Comparison of ENCODE assay signal across 13 cellular contexts in the genomic region with DNA sequence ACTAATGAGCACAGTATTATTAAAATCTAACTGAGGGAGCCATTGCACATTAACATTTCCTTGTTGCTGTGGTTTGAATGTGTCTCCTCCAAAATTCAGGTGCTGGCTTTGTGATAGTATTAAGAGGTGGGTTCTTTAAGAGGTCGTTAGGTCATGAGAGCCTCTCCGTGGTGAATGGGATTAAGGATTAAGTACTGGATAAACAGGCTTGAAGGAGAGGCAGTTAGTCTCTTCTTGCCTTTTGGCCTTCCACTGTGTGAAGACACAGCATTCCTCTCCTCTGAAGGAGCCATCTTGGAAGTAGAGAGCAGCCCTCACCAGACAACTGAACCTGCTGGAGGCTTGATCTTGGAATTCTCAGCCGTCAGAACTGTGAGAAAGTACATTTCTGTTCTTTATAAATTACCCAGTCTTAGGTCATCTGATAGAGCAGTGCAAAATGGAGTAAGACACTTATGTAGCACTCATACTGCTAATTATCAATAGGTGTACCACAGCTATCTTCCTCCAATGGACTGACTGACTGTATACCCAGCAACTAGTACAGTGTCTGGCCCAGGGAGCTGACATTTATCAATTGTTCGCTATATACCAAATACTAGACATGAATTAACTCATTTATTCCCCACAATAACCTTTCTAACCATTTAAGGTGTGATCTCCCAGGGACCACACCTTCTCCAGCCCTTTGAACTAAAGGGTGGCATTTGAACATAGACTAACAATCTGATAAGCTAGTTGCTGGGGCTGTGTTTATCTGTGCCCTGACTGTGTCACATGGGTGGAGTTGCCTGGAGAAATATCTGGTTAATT.
DNase-seq lines count a peak whose midpoint lies in the region; ATAC-seq, FAIRE-seq and TF ChIP-seq lines count a peak whose summit lies in the region.
"Had no signal": no experiment of that assay in that cellular context is flagged by ENCODE, and none has a peak within 500 bp of the region (broad histone marks: within the 10 kb centered on the region; RNA-seq: fewer than 3 reads in every experiment).

No MANE protein-coding gene starts in this region.

- no peaks in the 10 kb centered on the region for H3F3A ChIP-seq in PC-3 (ENCODE audit: low read length, unreplicated experiment)

- no peak overlapping the region for H3K4me3 ChIP-seq in HCT116 (replicated peaks in 1 of 2; ENCODE audit: low read depth in 1 of 2, low read length in 2 of 2)
- no peak overlapping the region for H3K4me3 ChIP-seq in PC-3 (ENCODE audit: low read length)
- H3K4me3 ChIP-seq: breast epithelium, right lobe of liver, stomach had no signal

- H4K20me1 ChIP-seq in HCT116 (ENCODE audit: insufficient read depth): no peaks in the 10 kb centered on the region
- no peaks in the 10 kb centered on the region for H4K20me1 ChIP-seq in PC-3 (ENCODE audit: low read length)

- TF ChIP-seq CTCF in D721Med (IDR thresholded peaks at IDR 0.05; ENCODE audit: insufficient read depth, missing control alignments) (no peak), HCT116 (IDR thresholded peaks at IDR 0.05 in 2 of 3, conservative IDR thresholded peaks at IDR 0.05 in 1 of 3; ENCODE audit: borderline replicate concordance in 1 of 3, insufficient read depth in 1 of 3, low read depth in 2 of 3, low read length in 2 of 3) (no peak), PC-3 (conservative IDR thresholded peaks at IDR 0.05; ENCODE audit: low read depth, low read length) (no peak)

- TF ChIP-seq RAD21 in HCT116 (IDR thresholded peaks at IDR 0.05; ENCODE audit: low read depth): no peak

- FAIRE-seq in D721Med (lab: Jason Lieb, UNC): peak; percentile 95

- RAD21 ChIA-PET in HCT116 (lab: Charles Lee; ENCODE audit: low non-redundant PET in 1 of 2, low total read pairs in 2 of 2, uncharacterized antibody in 2 of 2, unreplicated experiment in 2 of 2): interaction anchor here (0.8 to 1.4 kb wide), 4 partner anchors 9 to 456 kb away, joined by 3 to 4 read pairs (median 4); a partner anchor contains a TSS

- H3K36me3 ChIP-seq in HCT116 (ENCODE audit: control insufficient read depth in 1 of 2, insufficient read depth in 2 of 2, low read length in 2 of 2) (no peaks in the 10 kb centered on the region), PC-3 (ENCODE audit: low read depth, low read length) (no peaks in the 10 kb centered on the region)
- H3K36me3 ChIP-seq: breast epithelium, right lobe of liver, stomach had no signal

- H3K9me2 ChIP-seq in HCT116 (ENCODE audit: insufficient read depth): no peaks in the 10 kb centered on the region
- H3K9me2 ChIP-seq in PC-3 (replicated peaks; ENCODE audit: low read length): no peaks in the 10 kb centered on the region

- DNase-seq in D721Med (ENCODE audit: insufficient read length, low spot score): no peak
- DNase-seq in HCT116 (ENCODE audit: low read depth, low spot score): no peak
- DNase-seq in PC-3: no peak
- DNase-seq in left colon: no peak
- no peak for DNase-seq in AG08395 (ENCODE audit: low spot score)
- DNase-seq: NCI-H1694 treated with DMSO at 0.1 percent for 48 hours, right lobe of liver had no signal

- H3K9me3 ChIP-seq in HCT116 (ENCODE audit: control insufficient read depth in 1 of 2, insufficient read depth in 1 of 2, low read depth in 1 of 2, low read length in 2 of 2): no peaks in the 10 kb centered on the region
- no peaks in the 10 kb centered on the region for H3K9me3 ChIP-seq in PC-3 (ENCODE audit: low read length)
- H3K9me3 ChIP-seq: breast epithelium, right lobe of liver, stomach had no signal

- H2AFZ ChIP-seq in HCT116 (ENCODE audit: low read depth, low read length, poor library complexity, severe bottlenecking) (peak overlapping the region; percentile 67), PC-3 (ENCODE audit: low read length) (peak overlapping the region; percentile 56; the same call in 1 of the 2 replicates)

- CTCF ChIA-PET in HCT116 (lab: Charles Lee) (interaction anchor here (0.8 to 3.4 kb wide), 25 partner anchors 9 to 909 kb away, joined by 3 to 45 read pairs (median 4); a partner anchor contains a TSS), PC-3 (lab: Charles Lee) (interaction anchor here (0.8 to 1.0 kb wide), 6 partner anchors 9 to 455 kb away, joined by 3 to 9 read pairs (median 3); no protein-coding TSS in a partner anchor)

- no peak for TF ChIP-seq POLR2A in HCT116 (IDR thresholded peaks at IDR 0.05; ENCODE audit: borderline replicate concordance, extremely low read depth, insufficient read depth, insufficient read length)

- intact Hi-C loops in HCT116 (cut with micrococcal nuclease): loop anchor here (1.0 to 10.0 kb wide), 4 partner anchors 124 to 906 kb away; a partner anchor contains a TSS
- intact Hi-C loops in PC-3 (cut with micrococcal nuclease): loop anchor here (1.0 to 5.0 kb wide), 3 partner anchors 36 to 428 kb away; no protein-coding TSS in a partner anchor
- intact Hi-C loops in left colon (cut with DNase I, micrococcal nuclease): loop anchor here in 1 of 2 donors (10.0 kb wide), 1 partner anchor 454 kb away; a partner anchor contains a TSS

- H3K4me2 ChIP-seq in HCT116 (ENCODE audit: low read length) (peak overlapping the region; percentile 22; the same call in 1 of the 2 replicates), PC-3 (ENCODE audit: low read length) (no peak overlapping the region)

- ATAC-seq in HCT116 (peak; percentile 51), PC-3 (no peak), left colon (peak; percentile 77), GM18498 (IDR thresholded peaks at IDR 0.05; ENCODE audit: unreplicated experiment) (no peak), HG02610 (IDR thresholded peaks at IDR 0.05; ENCODE audit: unreplicated experiment) (no peak), GM21717 (IDR thresholded peaks at IDR 0.05; ENCODE audit: unreplicated experiment) (no peak)

- no peaks in the 10 kb centered on the region for H3K79me2 ChIP-seq in HCT116 (ENCODE audit: insufficient read depth, low read length)
- no peaks in the 10 kb centered on the region for H3K79me2 ChIP-seq in PC-3 (ENCODE audit: low read length)
- H3K79me2 ChIP-seq: parathyroid adenoma had no signal

- peaks cover 0 to 6% of the 10 kb centered on the region in 2 experiments; a peak in 1 of 4 replicates for H3K4me1 ChIP-seq in HCT116 (ENCODE audit: control insufficient read depth in 1 of 2, insufficient read depth in 2 of 2, low read length in 2 of 2)
- H3K4me1 ChIP-seq in PC-3 (ENCODE audit: insufficient read depth, low read length): peaks cover 15% of the 10 kb centered on the region
- H3K4me1 ChIP-seq: breast epithelium, parathyroid adenoma, right lobe of liver had no signal

- POLR2A ChIA-PET in HCT116 (lab: Charles Lee) (no interaction called here), PC-3 (lab: Charles Lee; ENCODE audit: unreplicated experiment) (interaction anchor here (0.7 kb wide), 1 partner anchor 456 kb away, joined by 3 read pairs; a partner anchor contains a TSS)

- BruUV-seq in HCT116 (replicated peaks; lab: Mats Ljungman, UMichigan): no TSS peak
- no TSS peak for BruUV-seq in PC-3 (replicated peaks; lab: Mats Ljungman, UMichigan)

- H3K27ac ChIP-seq in HCT116 (ENCODE audit: low read depth, low read length) (no peak overlapping the region), PC-3 (ENCODE audit: low read length) (no peak overlapping the region)
- H3K27ac ChIP-seq: breast epithelium, parathyroid adenoma, right lobe of liver, stomach had no signal

- H3K27me3 ChIP-seq in HCT116 (ENCODE audit: insufficient read depth, low read length) (peaks cover 8% of the 10 kb centered on the region; the same call in 1 of the 2 replicates), PC-3 (ENCODE audit: low read length) (no peaks in the 10 kb centered on the region)

- no peak overlapping the region for H3K9ac ChIP-seq in HCT116 (ENCODE audit: low read length)
- H3K9ac ChIP-seq in PC-3 (ENCODE audit: low read length): no peak overlapping the region
- H3K9ac ChIP-seq: parathyroid adenoma had no signal

TF ChIP-seq in HCT116, 20 proteins besides CTCF, POLR2A, EP300 and RAD21:
- TF ChIP-seq EZH2phosphoT487 (IDR thresholded peaks at IDR 0.05; ENCODE audit: borderline replicate concordance) (no peak), POLR2AphosphoS5 (IDR thresholded peaks at IDR 0.05; ENCODE audit: low read depth, low read length) (no peak), SRF (IDR thresholded peaks at IDR 0.05; ENCODE audit: low read depth) (no peak), CBX3 (IDR thresholded peaks at IDR 0.05; ENCODE audit: low read depth) (no peak), EGR1 (IDR thresholded peaks at IDR 0.05; ENCODE audit: low read depth) (no peak)
- TF ChIP-seq, protein P1, sequence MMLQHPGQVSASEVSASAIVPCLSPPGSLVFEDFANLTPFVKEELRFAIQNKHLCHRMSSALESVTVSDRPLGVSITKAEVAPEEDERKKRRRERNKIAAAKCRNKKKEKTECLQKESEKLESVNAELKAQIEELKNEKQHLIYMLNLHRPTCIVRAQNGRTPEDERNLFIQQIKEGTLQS (IDR thresholded peaks at IDR 0.05): no peak
- TF ChIP-seq, protein P2, sequence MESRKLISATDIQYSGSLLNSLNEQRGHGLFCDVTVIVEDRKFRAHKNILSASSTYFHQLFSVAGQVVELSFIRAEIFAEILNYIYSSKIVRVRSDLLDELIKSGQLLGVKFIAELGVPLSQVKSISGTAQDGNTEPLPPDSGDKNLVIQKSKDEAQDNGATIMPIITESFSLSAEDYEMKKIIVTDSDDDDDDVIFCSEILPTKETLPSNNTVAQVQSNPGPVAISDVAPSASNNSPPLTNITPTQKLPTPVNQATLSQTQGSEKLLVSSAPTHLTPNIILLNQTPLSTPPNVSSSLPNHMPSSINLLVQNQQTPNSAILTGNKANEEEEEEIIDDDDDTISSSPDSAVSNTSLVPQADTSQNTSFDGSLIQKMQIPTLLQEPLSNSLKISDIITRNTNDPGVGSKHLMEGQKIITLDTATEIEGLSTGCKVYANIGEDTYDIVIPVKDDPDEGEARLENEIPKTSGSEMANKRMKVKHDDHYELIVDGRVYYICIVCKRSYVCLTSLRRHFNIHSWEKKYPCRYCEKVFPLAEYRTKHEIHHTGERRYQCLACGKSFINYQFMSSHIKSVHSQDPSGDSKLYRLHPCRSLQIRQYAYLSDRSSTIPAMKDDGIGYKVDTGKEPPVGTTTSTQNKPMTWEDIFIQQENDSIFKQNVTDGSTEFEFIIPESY (IDR thresholded peaks at IDR 0.05; ENCODE audit: extremely low read depth, insufficient replicate concordance, low read length): no peak

Comparison
In these comparisons a context has a peak if more than half of its experiments do, and no peak if none do; other contexts are left out.
1. ATAC-seq: peak in HCT116 (single experiment) and left colon (single experiment); none in PC-3 (single experiment), GM18498 (single experiment), HG02610 (single experiment) and GM21717 (single experiment).